26 cellular contexts compared by ENCODE assay signal in genomic region chr15:100866386-100867330, GRCh38. TPM values are rescaled to one million over a fixed set of nuclear protein-coding genes. Genes with fewer than 3 reads are reported as not detected.
"Had no signal": no experiment of that assay in that cellular context is flagged by ENCODE, and none has a peak within 500 bp of the region (broad histone marks: within the 10 kb centered on the region; RNA-seq: fewer than 3 reads in every experiment).

No MANE protein-coding gene starts in this region.

- H3K9me3 Mint-ChIP-seq: activated T-cell treated with anti-CD3 and anti-CD28 coated beads, Interleukin-2, amount 50 U/mL, for 4 hours; effector memory CD8-positive, alpha-beta T cell; stimulated activated naive CD8-positive, alpha-beta T cell treated with anti-CD3 and anti-CD28 coated beads, Interleukin-15, Interleukin-2, amounts not matched to agents 100 ng/mL and 50 ng/mL, for 24 hours had no signal

- H3K4me3 Mint-ChIP-seq: activated B cell treated with CpG ODN at 0.5 μM for 24 hours; activated naive CD8-positive, alpha-beta T cell treated with anti-CD3 and anti-CD28 coated beads for 36 hours; activated T-cell treated with anti-CD3 and anti-CD28 coated beads, Interleukin-2, amount 50 U/mL, for 4 hours; effector memory CD8-positive, alpha-beta T cell; naive thymus-derived CD4-positive, alpha-beta T cell; neural crest cell; stimulated activated naive CD8-positive, alpha-beta T cell treated with anti-CD3 and anti-CD28 coated beads, Interleukin-15, Interleukin-2, amounts not matched to agents 100 ng/mL and 50 ng/mL, for 24 hours; T-helper 1 cell treated with Interleukin-12 subunit alpha and Interleukin-12 subunit beta and Interleukin-4 antibody, amounts not matched to agents 30 μg/mL and 1 μg/mL, for 36 hours had no signal

- DNase-seq: activated B cell treated with CpG ODN at 0.5 μM for 24 hours; activated CD4-positive, alpha-beta T cell treated with anti-CD3 and anti-CD28 coated beads for 4 hours; activated CD4-positive, alpha-beta T cell treated with anti-CD3 and anti-CD28 coated beads, Interleukin-2, amount 50 U/mL, for 48 hours; activated CD8-positive, alpha-beta memory T cell treated with anti-CD3 and anti-CD28 coated beads, Interleukin-2, amount 50 U/mL, for 48 hours; activated naive CD4-positive, alpha-beta T cell treated with Interleukin-2 at 50 U/mL for 16 hours; activated naive CD8-positive, alpha-beta T cell treated with anti-CD3 and anti-CD28 coated beads for 36 hours; activated T-cell treated with anti-CD3 and anti-CD28 coated beads, Interleukin-2, amount 50 U/mL, for 4 hours; colonic mucosa; dorsolateral prefrontal cortex; effector memory CD8-positive, alpha-beta T cell; gastrocnemius medialis; islet precursor cell; left colon; mesenchymal stem cell; mucosa of descending colon; naive thymus-derived CD4-positive, alpha-beta T cell; stimulated activated CD4-positive, alpha-beta T cell treated with anti-CD3 and anti-CD28 coated beads, Interleukin-4, amount 100 ng/mL, for 4 hours; tibial artery had no signal

- H3K36me3 Mint-ChIP-seq: activated naive CD8-positive, alpha-beta T cell treated with anti-CD3 and anti-CD28 coated beads for 36 hours; naive thymus-derived CD4-positive, alpha-beta T cell had no signal

- H3K27me3 ChIP-seq: colonic mucosa, esophagus muscularis mucosa had no signal

- H3K9me3 ChIP-seq: colonic mucosa, esophagus muscularis mucosa, gastrocnemius medialis, mucosa of descending colon, tibial artery had no signal

- H3K4me3 ChIP-seq: colonic mucosa, dorsolateral prefrontal cortex, esophagus muscularis mucosa, gastrocnemius medialis, mucosa of descending colon, tibial artery had no signal

- FAIRE-seq: astrocyte, bronchial epithelial cell had no signal

- H3K27ac ChIP-seq: colonic mucosa, esophagus muscularis mucosa, gastrocnemius medialis, tibial artery had no signal

- H3K36me3 ChIP-seq: colonic mucosa, esophagus muscularis mucosa, gastrocnemius medialis, tibial artery had no signal

- H3K4me1 Mint-ChIP-seq: activated B cell treated with CpG ODN at 0.5 μM for 24 hours; activated naive CD8-positive, alpha-beta T cell treated with anti-CD3 and anti-CD28 coated beads for 36 hours; naive thymus-derived CD4-positive, alpha-beta T cell had no signal

- ATAC-seq: activated T-cell treated with anti-CD3 and anti-CD28 coated beads, Interleukin-2, amount 50 U/mL, for 4 hours; effector memory CD8-positive, alpha-beta T cell; gastrocnemius medialis; naive thymus-derived CD4-positive, alpha-beta T cell had no signal

- H3K4me1 ChIP-seq: colonic mucosa, gastrocnemius medialis had no signal

- H3K27ac Mint-ChIP-seq: activated B cell treated with CpG ODN at 0.5 μM for 24 hours; activated naive CD8-positive, alpha-beta T cell treated with anti-CD3 and anti-CD28 coated beads for 36 hours; effector memory CD8-positive, alpha-beta T cell; progenitor cell of endocrine pancreas; stimulated activated naive CD8-positive, alpha-beta T cell treated with anti-CD3 and anti-CD28 coated beads, Interleukin-15, Interleukin-2, amounts not matched to agents 100 ng/mL and 50 ng/mL, for 24 hours; T-helper 1 cell treated with Interleukin-12 subunit alpha and Interleukin-12 subunit beta and Interleukin-4 antibody, amounts not matched to agents 30 μg/mL and 1 μg/mL, for 36 hours had no signal

RNA-seq across cellular contexts. Expression of gene ALDH1A3, which starts 13.0 kb away (rescaled TPM):
- total RNA-seq: activated B cell treated with CpG ODN at 0.5 μM for 24 hours; activated CD8-positive, alpha-beta memory T cell treated with anti-CD3 and anti-CD28 coated beads for 36 hours; activated naive CD8-positive, alpha-beta T cell treated with anti-CD3 and anti-CD28 coated beads for 36 hours; naive thymus-derived CD4-positive, alpha-beta T cell had no signal
- polyA plus RNA-seq: naive thymus-derived CD4-positive, alpha-beta T cell had no signal

RNA-seq across cellular contexts. Expression of gene LRRK1, which starts 52.5 kb away (rescaled TPM):
- polyA plus RNA-seq: naive thymus-derived CD4-positive, alpha-beta T cell had no signal
